ENCODE assay signal across 8 cellular contexts in genomic region chr17:81237591-81238489, GRCh38. TPM values are rescaled to one million over a fixed set of nuclear protein-coding genes. Genes with fewer than 3 reads are reported as not detected.
DNase-seq lines count a peak whose midpoint lies in the region; ATAC-seq, FAIRE-seq and TF ChIP-seq lines count a peak whose summit lies in the region.

No MANE protein-coding gene starts in this region.

- TF ChIP-seq CTCF in A549 (IDR thresholded peaks at IDR 0.05): no peak
- no peak for TF ChIP-seq CTCF in HFF-Myc (IDR thresholded peaks at IDR 0.05; ENCODE audit: low read depth, low read length, missing control alignments)
- no peak for TF ChIP-seq CTCF in MCF 10A (IDR thresholded peaks at IDR 0.05; ENCODE audit: unreplicated experiment)

- TSS peak; percentile 49 for BruUV-seq in MCF 10A (replicated peaks; lab: Mats Ljungman, UMichigan)

- H3K4me3 ChIP-seq in A549 (peak overlapping the region; percentile 80), HFF-Myc (replicated peaks; ENCODE audit: low read depth, low read length) (peak overlapping the region; percentile 82), mononuclear cell (ENCODE audit: low read length) (peak overlapping the region; percentile 85)

- no peaks in the 10 kb centered on the region for H3K27me3 ChIP-seq in mononuclear cell (ENCODE audit: insufficient read depth, low read length)

- WGBS in A549 (ENCODE audit: missing lambda C conversion rate): 52% methylated on average over 36 of the region's 36 CpGs

- intact Hi-C loops in MCF 10A (cut with micrococcal nuclease): no loop called here

- no peak overlapping the region for H3K27ac Mint-ChIP-seq in MCF 10A (ENCODE audit: low read depth, unreplicated experiment)

- no peak for DNase-seq in A549 (ENCODE audit: low read depth in 1 of 2, low spot score in 1 of 2)
- DNase-seq in HFF-Myc (ENCODE audit: extremely low read depth, low read depth): no peak
- DNase-seq in MCF 10A (ENCODE audit: unreplicated experiment): no peak

- H3K27ac ChIP-seq in A549: peak overlapping the region; percentile 73 to 89

- H3K36me3 Mint-ChIP-seq in MCF 10A (ENCODE audit: insufficient read depth, unreplicated experiment): peaks cover 25% of the 10 kb centered on the region

- H3K4me1 Mint-ChIP-seq in MCF 10A (ENCODE audit: insufficient read depth, unreplicated experiment): peaks cover 24% of the 10 kb centered on the region

- no peaks in the 10 kb centered on the region for H3K9me3 Mint-ChIP-seq in MCF 10A (ENCODE audit: unreplicated experiment)

- peak overlapping the region; percentile 84 for H3K4me3 Mint-ChIP-seq in MCF 10A (ENCODE audit: unreplicated experiment)

- no peaks in the 10 kb centered on the region for H3K9me3 ChIP-seq in A549
- no peaks in the 10 kb centered on the region for H3K9me3 ChIP-seq in mononuclear cell (ENCODE audit: low read depth, low read length)

- peak overlapping the region; percentile 85 for H3K4me2 ChIP-seq in A549

- peak; percentile 51 for FAIRE-seq in A549 (lab: Jason Lieb, UNC)

- ATAC-seq in A549 (no peak), GM21737 (IDR thresholded peaks at IDR 0.05; ENCODE audit: unreplicated experiment) (no peak), HG03439 (IDR thresholded peaks at IDR 0.05; ENCODE audit: unreplicated experiment) (no peak), HG02885 (IDR thresholded peaks at IDR 0.05; ENCODE audit: poor library complexity, unreplicated experiment) (no peak), HG03280 (IDR thresholded peaks at IDR 0.05; ENCODE audit: unreplicated experiment) (no peak)

- POLR2A ChIA-PET in A549 (lab: Yijun Ruan, JAX) (interaction anchor here (1.1 to 1.5 kb wide), 3 partner anchors 15 to 281 kb away, joined by 3 to 23 read pairs (median 5); partner anchors contain the start of genes BAHCC1 and CEP131), MCF 10A (lab: Yijun Ruan, JAX) (interaction anchor here (1.1 to 3.3 kb wide), 14 partner anchors 9 to 428 kb away, joined by 3 to 15 read pairs (median 4); partner anchors contain the start of genes ACTG1 and FAAP100)

- H3K4me1 ChIP-seq in A549 (peaks cover 19% of the 10 kb centered on the region), mononuclear cell (ENCODE audit: insufficient read depth, low read length) (peaks cover 36% of the 10 kb centered on the region)

- TF ChIP-seq POLR2A in A549 (IDR thresholded peaks at IDR 0.05; ENCODE audit: low read length): no peak

- CTCF ChIA-PET in A549 (lab: Yijun Ruan, JAX): interaction anchor here (0.6 to 13.0 kb wide), 10 partner anchors 7 to 430 kb away, joined by 3 to 153 read pairs (median 4); no protein-coding TSS in a partner anchor
- CTCF ChIA-PET in MCF 10A (lab: Yijun Ruan, JAX): interaction anchor here (0.6 to 1.5 kb wide), 3 partner anchors 15 to 175 kb away, joined by 3 read pairs; no protein-coding TSS in a partner anchor

- no peaks in the 10 kb centered on the region for H3K27me3 Mint-ChIP-seq in MCF 10A (ENCODE audit: insufficient read depth, unreplicated experiment)

- TF ChIP-seq EP300 in A549 (IDR thresholded peaks at IDR 0.05): no peak

- no peak for TF ChIP-seq RAD21 in A549 (conservative IDR thresholded peaks at IDR 0.05 in 1 of 2, IDR thresholded peaks at IDR 0.05 in 1 of 2)

TF ChIP-seq in A549, 52 proteins besides CTCF, POLR2A, EP300 and RAD21:
- TF ChIP-seq MYC (IDR thresholded peaks at IDR 0.05; ENCODE audit: borderline replicate concordance, low read length): no peak
- TF ChIP-seq NFE2L2 (conservative IDR thresholded peaks at IDR 0.05; ENCODE audit: low read length): no peak
- no peak for TF ChIP-seq SMC3 (IDR thresholded peaks at IDR 0.05)
- no peak for TF ChIP-seq CHD4 (IDR thresholded peaks at IDR 0.05; ENCODE audit: borderline replicate concordance)
- no peak for TF ChIP-seq EHF (CRISPR knock-in tag; IDR thresholded peaks at IDR 0.05)
- no peak for TF ChIP-seq E2F6 (IDR thresholded peaks at IDR 0.05; ENCODE audit: borderline replicate concordance, low read depth)
- no peak for TF ChIP-seq ZC3H11A (IDR thresholded peaks at IDR 0.05)
- TF ChIP-seq JUN (IDR thresholded peaks at IDR 0.05): no peak
- no peak for TF ChIP-seq HOXA7 (CRISPR knock-in tag; IDR thresholded peaks at IDR 0.05)
- no peak for TF ChIP-seq FOSL2 (IDR thresholded peaks at IDR 0.05)
- TF ChIP-seq FOSL2 (CRISPR knock-in tag; IDR thresholded peaks at IDR 0.05): no peak
- TF ChIP-seq BHLHE40 (IDR thresholded peaks at IDR 0.05; ENCODE audit: low read depth, low read length): no peak
- no peak for TF ChIP-seq REST (IDR thresholded peaks at IDR 0.05)
- TF ChIP-seq ZNF302 (CRISPR knock-in tag; IDR thresholded peaks at IDR 0.05): no peak
- no peak for TF ChIP-seq RARB (CRISPR knock-in tag; IDR thresholded peaks at IDR 0.05)
- TF ChIP-seq TFCP2L1 (CRISPR knock-in tag; IDR thresholded peaks at IDR 0.05): no peak
- no peak for TF ChIP-seq POLR2AphosphoS2 (conservative IDR thresholded peaks at IDR 0.05; ENCODE audit: low read length)
- TF ChIP-seq FOSB (CRISPR knock-in tag; IDR thresholded peaks at IDR 0.05): no peak
TF ChIP-seq in A549: peak in this region for 0.

RNA-seq across cellular contexts. Expression of gene TEPSIN, which starts 1.0 kb away (rescaled TPM):
- polyA plus RNA-seq in A549 (2011; rRNA removed) (12.5 TPM in 2 replicates), A549 (2017; fragmentation: RNase III; extraction: RNeasy Plus Mini Kit Qiagen cat#74134 plus additional on column Dnase treatment) (26.1 to 31.3 TPM (median 30.4 TPM) in 3 replicates)
- 29.0 and 39.6 TPM in 2 replicates for polyA plus RNA-seq in A549 (2012; cell fraction: cytosol; rRNA removed)
- 220 and 367 TPM in 2 replicates for polyA plus RNA-seq in A549 (2012; cell fraction: nucleus; rRNA removed)
- 10.9 and 11.4 TPM in 2 replicates for polyA minus RNA-seq in A549 (2011; rRNA and poly(A)+ RNA removed)
- total RNA-seq in MCF 10A (2022) (23.4 and 27.4 TPM in 2 replicates), mononuclear cell (39.6 TPM)

RNA-seq across cellular contexts. Expression of gene NDUFAF8, which starts 1.3 kb away (rescaled TPM):
- polyA plus RNA-seq in A549 (2011; rRNA removed): 198 and 308 TPM in 2 replicates
- 178 and 226 TPM in 2 replicates for polyA plus RNA-seq in A549 (2012; cell fraction: cytosol; rRNA removed)
- 66.7 and 81.5 TPM in 2 replicates for polyA plus RNA-seq in A549 (2012; cell fraction: nucleus; rRNA removed)
- 173 to 192 TPM (median 179 TPM) in 3 replicates for polyA plus RNA-seq in A549 (2017; fragmentation: RNase III; extraction: RNeasy Plus Mini Kit Qiagen cat#74134 plus additional on column Dnase treatment)
- 24.9 and 39.2 TPM in 2 replicates for polyA minus RNA-seq in A549 (2011; rRNA and poly(A)+ RNA removed)
- 95.0 and 95.3 TPM in 2 replicates for total RNA-seq in MCF 10A (2022)
- 9.3 TPM for total RNA-seq in mononuclear cell

RNA-seq across cellular contexts. Expression of gene CEP131, which starts 15.1 kb away (rescaled TPM):
- polyA plus RNA-seq in A549 (2011; rRNA removed): 2.6 and 3.3 TPM in 2 replicates
- polyA plus RNA-seq in A549 (2012; cell fraction: cytosol; rRNA removed): 15.6 and 18.3 TPM in 2 replicates
- polyA plus RNA-seq in A549 (2012; cell fraction: nucleus; rRNA removed): 39.7 and 52.0 TPM in 2 replicates
- 10.3 to 11.5 TPM (median 10.5 TPM) in 3 replicates for polyA plus RNA-seq in A549 (2017; fragmentation: RNase III; extraction: RNeasy Plus Mini Kit Qiagen cat#74134 plus additional on column Dnase treatment)
- 0.54 and 3.8 TPM in 2 replicates for polyA minus RNA-seq in A549 (2011; rRNA and poly(A)+ RNA removed)
- total RNA-seq in MCF 10A (2022): 8.0 and 9.5 TPM in 2 replicates
- total RNA-seq in mononuclear cell: 4.8 TPM

RNA-seq across cellular contexts. Expression of gene SLC38A10, which starts 57.3 kb away (rescaled TPM):
- polyA plus RNA-seq in A549 (2011; rRNA removed): 35.8 and 49.3 TPM in 2 replicates
- polyA plus RNA-seq in A549 (2012; cell fraction: cytosol; rRNA removed): 58.1 and 82.4 TPM in 2 replicates
- 198 and 284 TPM in 2 replicates for polyA plus RNA-seq in A549 (2012; cell fraction: nucleus; rRNA removed)
- 59.7 to 72.9 TPM (median 67.4 TPM) in 3 replicates for polyA plus RNA-seq in A549 (2017; fragmentation: RNase III; extraction: RNeasy Plus Mini Kit Qiagen cat#74134 plus additional on column Dnase treatment)
- 85.1 and 108 TPM in 2 replicates for polyA minus RNA-seq in A549 (2011; rRNA and poly(A)+ RNA removed)
- 98.2 and 108 TPM in 2 replicates for total RNA-seq in MCF 10A (2022)
- total RNA-seq in mononuclear cell: 30.9 TPM
